ENCODE assay signal across 10 cellular contexts in genomic region chr19:51439021-51439465, GRCh38. TPM values are rescaled to one million over a fixed set of nuclear protein-coding genes. Genes with fewer than 3 reads are reported as not detected.
A peak's percentile ranks its signal among the peaks of the same experiment; 100 is the strongest.
DNase-seq lines count a peak whose midpoint lies in the region; ATAC-seq and TF ChIP-seq lines count a peak whose summit lies in the region.
"Had no signal": no experiment of that assay in that cellular context is flagged by ENCODE, and none has a peak within 500 bp of the region (broad histone marks: within the 10 kb centered on the region; RNA-seq: fewer than 3 reads in every experiment).

No MANE protein-coding gene starts in this region.

- H3K27ac Mint-ChIP-seq in endodermal cell, result no peak overlapping the region

- WGBS in endodermal cell (ENCODE audit: insufficient coverage in 1 of 2, insufficient read length in 1 of 2), 2 experiments, result 82 to 93% methylated on average over 4 to 5 of the region's 5 CpGs

- ATAC-seq in HG02970 (IDR thresholded peaks at IDR 0.05; ENCODE audit: low FRiP score, unreplicated experiment), result no peak

- H3K9ac ChIP-seq in OCI-LY3 (ENCODE audit: low read length) (no peak overlapping the region), endodermal cell (ENCODE audit: extremely low read depth, low read length, poor library complexity, severe bottlenecking) (no peak overlapping the region)

- peak; percentile 52 for DNase-seq in activated CD4-positive, alpha-beta T cell treated with anti-CD3 and anti-CD28 coated beads for 48 hours
- DNase-seq in activated CD4-positive, alpha-beta T cell treated with anti-CD3 and anti-CD28 coated beads for 1 hour, result no peak
- DNase-seq in endodermal cell, result peak; percentile 54
- DNase-seq in retinal pigment epithelial cell (ENCODE audit: low read depth), result no peak
- no peak for DNase-seq in NCI-H2196 (lab: John Stamatoyannopoulos, UW; ENCODE audit: unreplicated experiment)
- no peak for DNase-seq in SW 1271 (lab: John Stamatoyannopoulos, UW)
- DNase-seq: T1000 had no signal

- H3K36me3 Mint-ChIP-seq in endodermal cell (ENCODE audit: low read depth), result no peaks in the 10 kb centered on the region

- no peak overlapping the region for H3K4me3 Mint-ChIP-seq in endodermal cell

- H3K79me2 ChIP-seq in OCI-LY3 (ENCODE audit: low read length), result no peaks in the 10 kb centered on the region

- H2AFZ ChIP-seq in OCI-LY3 (ENCODE audit: low read depth, low read length), result no peak overlapping the region

- H3K27me3 ChIP-seq in OCI-LY3 (ENCODE audit: low read depth, low read length), result peaks cover 73% of the 10 kb centered on the region
- H3K27me3 ChIP-seq in endodermal cell (ENCODE audit: control insufficient read depth, insufficient read depth, low read length, poor library complexity, severe bottlenecking), result peaks cover 15% of the 10 kb centered on the region

- no peak overlapping the region for H3K27ac ChIP-seq in OCI-LY3 (ENCODE audit: low read length)
- no peak overlapping the region for H3K27ac ChIP-seq in endodermal cell (ENCODE audit: low read depth, low read length)

- peaks cover 31% of the 10 kb centered on the region for H3K4me1 ChIP-seq in OCI-LY3 (ENCODE audit: low read length)
- H3K4me1 ChIP-seq in endodermal cell (ENCODE audit: control insufficient read depth, insufficient read depth, low read length), result no peaks in the 10 kb centered on the region

- H3K27me3 Mint-ChIP-seq in endodermal cell (ENCODE audit: insufficient read depth), result peaks cover 34% of the 10 kb centered on the region

- H3K9me3 ChIP-seq in OCI-LY3 (ENCODE audit: insufficient read depth, low read length) (no peaks in the 10 kb centered on the region), endodermal cell (ENCODE audit: control insufficient read depth, low read length) (no peaks in the 10 kb centered on the region)

- H3K36me3 ChIP-seq in OCI-LY3 (replicated peaks; ENCODE audit: low read depth, low read length) (no peaks in the 10 kb centered on the region), endodermal cell (ENCODE audit: control insufficient read depth, insufficient read depth, low read length) (no peaks in the 10 kb centered on the region)

- H3K4me3 ChIP-seq in OCI-LY3 (ENCODE audit: low read length) (no peak overlapping the region), endodermal cell (ENCODE audit: low read length) (no peak overlapping the region), retinal pigment epithelial cell (ENCODE audit: low read length) (no peak overlapping the region)

- H3K9me3 Mint-ChIP-seq in endodermal cell, result no peaks in the 10 kb centered on the region

- no peaks in the 10 kb centered on the region for H3K4me1 Mint-ChIP-seq in endodermal cell

- H4K20me1 ChIP-seq in OCI-LY3 (ENCODE audit: insufficient read depth, low read length), result no peaks in the 10 kb centered on the region

- TF ChIP-seq CTCF in OCI-LY3 (IDR thresholded peaks at IDR 0.05; ENCODE audit: low read depth, low read length) (peak; percentile 98), endodermal cell (conservative IDR thresholded peaks at IDR 0.05) (peak; percentile 54), retinal pigment epithelial cell (conservative IDR thresholded peaks at IDR 0.05; ENCODE audit: low read depth, low read length) (peak; percentile 14)

- peak overlapping the region; percentile 39 for H3K4me2 ChIP-seq in OCI-LY3 (ENCODE audit: low read length)

RNA-seq across cellular contexts. Expression of gene SIGLEC8, which starts 19.2 kb away (rescaled TPM):
- total RNA-seq in endodermal cell, result not detected
- not detected for polyA plus RNA-seq in endodermal cell (2013, experiment 1 of 2)
- polyA plus RNA-seq in endodermal cell (2013, experiment 2 of 2), result not detected
- total RNA-seq: endothelial cell of umbilical vein had no signal
- polyA plus RNA-seq: endothelial cell of umbilical vein had no signal

RNA-seq across cellular contexts. Expression of gene SIGLEC10, which starts 21.6 kb away (rescaled TPM):
- not detected for total RNA-seq in endodermal cell
- not detected for polyA plus RNA-seq in endodermal cell (2013, experiment 1 of 2)
- not detected for polyA plus RNA-seq in endodermal cell (2013, experiment 2 of 2)
- total RNA-seq: endothelial cell of umbilical vein had no signal
- polyA plus RNA-seq: endothelial cell of umbilical vein had no signal

RNA-seq across cellular contexts. Expression of gene CEACAM18, which starts 39.3 kb away (rescaled TPM):
- not detected for total RNA-seq in endodermal cell
- not detected for polyA plus RNA-seq in endodermal cell (2013, experiment 1 of 2)
- polyA plus RNA-seq in endodermal cell (2013, experiment 2 of 2), result not detected
- total RNA-seq: endothelial cell of umbilical vein had no signal
- polyA plus RNA-seq: endothelial cell of umbilical vein had no signal

RNA-seq across cellular contexts. Expression of gene C19orf84, which starts 48.7 kb away (rescaled TPM):
- total RNA-seq in endodermal cell, result 1 to 10 TPM; 1.4 to 1.8 TPM
- polyA plus RNA-seq in endodermal cell (2013, experiment 1 of 2), result 0.28 TPM
- 0.54 TPM for polyA plus RNA-seq in endodermal cell (2013, experiment 2 of 2)
- total RNA-seq: endothelial cell of umbilical vein had no signal
- polyA plus RNA-seq: endothelial cell of umbilical vein had no signal

RNA-seq across cellular contexts. Expression of gene LIM2, which starts 51.3 kb away (rescaled TPM):
- total RNA-seq in endodermal cell, result not detected
- not detected for polyA plus RNA-seq in endodermal cell (2013, experiment 1 of 2)
- polyA plus RNA-seq in endodermal cell (2013, experiment 2 of 2), result not detected
- total RNA-seq: endothelial cell of umbilical vein had no signal
- polyA plus RNA-seq: endothelial cell of umbilical vein had no signal

Comparison
In these comparisons a context has a peak if more than half of its experiments do, and no peak if none do; other contexts are left out.
1. DNase-seq: peak in activated CD4-positive, alpha-beta T cell treated with anti-CD3 and anti-CD28 coated beads for 48 hours (single experiment) and endodermal cell (single experiment); none in activated CD4-positive, alpha-beta T cell treated with anti-CD3 and anti-CD28 coated beads for 1 hour (single experiment), retinal pigment epithelial cell (single experiment), NCI-H2196 (single experiment) and SW 1271 (0 of 2).
2. CTCF ChIP-seq: peak in every context shown above with its lines; median percentile 98 in OCI-LY3; 54 in endodermal cell; 14 in retinal pigment epithelial cell.